25 cellular contexts compared by ENCODE assay signal in genomic region chr4:134043266-134043665, GRCh38.
"Had no signal": no experiment of that assay in that cellular context is flagged by ENCODE, and none has a peak within 500 bp of the region (broad histone marks: within the 10 kb centered on the region; RNA-seq: fewer than 3 reads in every experiment).

No MANE protein-coding gene starts in this region.

- H3K79me2 ChIP-seq: hepatocyte had no signal

- FAIRE-seq: endothelial cell of umbilical vein, frontal cortex, kidney had no signal

- H3K9me3 ChIP-seq: esophagus muscularis mucosa, gastroesophageal sphincter, lower lobe of right lung, mucosa of descending colon had no signal

- H2AFZ ChIP-seq: hepatocyte had no signal

- ATAC-seq: foreskin keratinocyte; gastroesophageal sphincter; heart left ventricle; left colon; left lung; left ventricle myocardium superior; lower lobe of right lung; mucosa of descending colon; naive thymus-derived CD8-positive, alpha-beta T cell had no signal

- H3K4me3 ChIP-seq: coronary artery, dorsolateral prefrontal cortex, esophagus muscularis mucosa, gastroesophageal sphincter, heart left ventricle, hepatocyte, left lung, lower lobe of right lung, mucosa of descending colon had no signal

- H3K27ac ChIP-seq: coronary artery, dorsolateral prefrontal cortex, esophagus muscularis mucosa, foreskin keratinocyte, gastroesophageal sphincter, heart left ventricle, hepatocyte, left lung, lower lobe of right lung had no signal

- H3K27me3 ChIP-seq: dorsolateral prefrontal cortex, esophagus muscularis mucosa, foreskin keratinocyte, gastroesophageal sphincter, heart left ventricle, hepatocyte, left lung had no signal

- H3K4me2 ChIP-seq: hepatocyte had no signal

- DNase-seq: dermis blood vessel endothelial cell; dorsolateral prefrontal cortex; effector CD4-positive, alpha-beta T cell; effector memory CD4-positive, alpha-beta T cell; foreskin keratinocyte; heart left ventricle; hypothalamus; immature natural killer cell; islet precursor cell; kidney; kidney glomerular epithelial cell; left colon; left lung; left ventricle myocardium superior; lower lobe of right lung; mesenchymal stem cell; mucosa of descending colon; naive B cell; naive thymus-derived CD8-positive, alpha-beta T cell had no signal

- H3K4me1 ChIP-seq: esophagus muscularis mucosa, foreskin keratinocyte, gastroesophageal sphincter, heart left ventricle, left lung, lower lobe of right lung had no signal

- H3K36me3 ChIP-seq: esophagus muscularis mucosa, gastroesophageal sphincter, heart left ventricle, left lung, lower lobe of right lung had no signal
